In genomic region chrX:124018031-124018430, GRCh38 we compare ENCODE assay signal across 12 cellular contexts. TPM values are rescaled to one million over a fixed set of nuclear protein-coding genes. Genes with fewer than 3 reads are reported as not detected.
A peak's percentile ranks its signal among the peaks of the same experiment; 100 is the strongest.
DNase-seq lines count a peak whose midpoint lies in the region; ATAC-seq, FAIRE-seq and TF ChIP-seq lines count a peak whose summit lies in the region.
"Had no signal": no experiment of that assay in that cellular context is flagged by ENCODE, and none has a peak within 500 bp of the region (broad histone marks: within the 10 kb centered on the region; RNA-seq: fewer than 3 reads in every experiment).

No MANE protein-coding gene starts in this region.

- no peak overlapping the region for H2AFZ ChIP-seq in endothelial cell of umbilical vein (ENCODE audit: low read depth, low read length)

- no peak overlapping the region for H3K9ac ChIP-seq in endothelial cell of umbilical vein (replicated peaks; ENCODE audit: extremely low read depth, insufficient read depth, low read length)

- POLR2A ChIA-PET in CD8-positive, alpha-beta memory T cell (lab: Charles Lee): interaction anchor here (0.7 to 1.4 kb wide), 2 partner anchors 33 to 58 kb away, joined by 3 to 4 read pairs; no protein-coding TSS in a partner anchor
- POLR2A ChIA-PET in endothelial cell of umbilical vein (lab: Charles Lee): no interaction called here

- H3K27ac ChIP-seq in CD8-positive, alpha-beta memory T cell (ENCODE audit: low read depth, low read length): no peak overlapping the region
- no peak overlapping the region for H3K27ac ChIP-seq in endothelial cell of umbilical vein (ENCODE audit: insufficient read depth, low read depth, low read length)
- H3K27ac ChIP-seq: esophagus muscularis mucosa, SK-N-MC had no signal

- no peak for ATAC-seq in HG02798 (IDR thresholded peaks at IDR 0.05; ENCODE audit: poor library complexity, unreplicated experiment)
- ATAC-seq in GM18505 (IDR thresholded peaks at IDR 0.05; ENCODE audit: unreplicated experiment): no peak
- ATAC-seq: activated CD4-positive, CD25-positive, alpha-beta regulatory T cell treated with anti-CD3 and anti-CD28 coated beads, Interleukin-2, amount 50 U/mL, for 24 hours had no signal

- H4K20me1 ChIP-seq in endothelial cell of umbilical vein (replicated peaks; ENCODE audit: control insufficient read depth, extremely low read depth, insufficient read depth, low read length): no peaks in the 10 kb centered on the region

- no peaks in the 10 kb centered on the region for H3K9me3 Mint-ChIP-seq in CD8-positive, alpha-beta memory T cell

- H3K27ac Mint-ChIP-seq in CD8-positive, alpha-beta memory T cell: peak overlapping the region in 6 of 8 donors; percentile 37 to 81 (median 41)

- no peak overlapping the region for H3K4me3 Mint-ChIP-seq in CD8-positive, alpha-beta memory T cell

- TF ChIP-seq CTCF in NB4 (IDR thresholded peaks at IDR 0.05; ENCODE audit: low read depth, low read length) (no peak), endothelial cell of umbilical vein (IDR thresholded peaks at IDR 0.05; ENCODE audit: extremely low read depth in 1 of 2, insufficient read depth in 1 of 2, low read depth in 1 of 2, low read length in 2 of 2) (no peak)

- H3K9me3 ChIP-seq in CD8-positive, alpha-beta memory T cell (ENCODE audit: low read length): no peaks in the 10 kb centered on the region
- no peaks in the 10 kb centered on the region for H3K9me3 ChIP-seq in endothelial cell of umbilical vein (replicated peaks; ENCODE audit: control insufficient read depth, insufficient read depth, low read length)
- H3K9me3 ChIP-seq: esophagus muscularis mucosa had no signal

- CTCF ChIA-PET in CD8-positive, alpha-beta memory T cell (lab: Charles Lee): interaction anchor here (1.1 kb wide), 1 partner anchor 58 kb away, joined by 3 read pairs; no protein-coding TSS in a partner anchor
- CTCF ChIA-PET in endothelial cell of umbilical vein (lab: Charles Lee): interaction anchor here (1.2 to 2.2 kb wide), 6 partner anchors 25 to 240 kb away, joined by 4 to 16 read pairs (median 8); no protein-coding TSS in a partner anchor

- H3K4me3 ChIP-seq in CD8-positive, alpha-beta memory T cell (ENCODE audit: low read length): no peak overlapping the region
- H3K4me3 ChIP-seq in NB4 (ENCODE audit: low read depth, low read length) (no peak overlapping the region), endothelial cell of umbilical vein (replicated peaks in 1 of 3; ENCODE audit: insufficient read depth in 1 of 3, low read depth in 1 of 3, low read length in 3 of 3) (no peak overlapping the region)
- H3K4me3 ChIP-seq: esophagus muscularis mucosa, SK-N-MC had no signal

- H3K9me1 ChIP-seq in endothelial cell of umbilical vein (replicated peaks; ENCODE audit: control insufficient read depth, extremely low read depth, insufficient read depth, low read length): no peaks in the 10 kb centered on the region

- H3K4me1 Mint-ChIP-seq in CD8-positive, alpha-beta memory T cell: peaks cover 39 to 69% (median 65%) of the 10 kb centered on the region in 3 donors

- BruUV-seq in endothelial cell of umbilical vein (replicated peaks; lab: Mats Ljungman, UMichigan): no TSS peak

- peaks cover 0 to 7% (median under 1%) of the 10 kb centered on the region in 3 donors for H3K36me3 Mint-ChIP-seq in CD8-positive, alpha-beta memory T cell

- H3K36me3 ChIP-seq in CD8-positive, alpha-beta memory T cell (ENCODE audit: insufficient read depth, low read length): no peaks in the 10 kb centered on the region
- H3K36me3 ChIP-seq in endothelial cell of umbilical vein (ENCODE audit: control insufficient read depth in 2 of 2, extremely low read depth in 1 of 2, insufficient read depth in 2 of 2, low read length in 2 of 2): no peaks in the 10 kb centered on the region
- H3K36me3 ChIP-seq: esophagus muscularis mucosa had no signal

- H3K27me3 Mint-ChIP-seq in CD8-positive, alpha-beta memory T cell: peaks cover 0 to 2% of the 10 kb centered on the region in 2 donors

- DNase-seq in CD8-positive, alpha-beta memory T cell: peak in 2 of 5 donors; percentile 1 to 16
- DNase-seq in NB4 (ENCODE audit: low read depth) (peak; percentile 7), endothelial cell of umbilical vein (ENCODE audit: low read depth, low spot score) (peak; percentile 7), kidney tubule cell (ENCODE audit: low spot score) (no peak)
- no peak for DNase-seq in stimulated activated naive CD4-positive, alpha-beta T cell treated with Interleukin-2 at 50 U/mL for 16 hours (lab: John Stamatoyannopoulos, UW)
- DNase-seq: NCI-H1048 had no signal

- H3K4me2 ChIP-seq in endothelial cell of umbilical vein (ENCODE audit: insufficient read depth, low read length): no peak overlapping the region

- no peaks in the 10 kb centered on the region for H3K27me3 ChIP-seq in CD8-positive, alpha-beta memory T cell (ENCODE audit: insufficient read depth, low read length, poor library complexity, severe bottlenecking)
- H3K27me3 ChIP-seq in endothelial cell of umbilical vein (ENCODE audit: control insufficient read depth in 2 of 2, insufficient read depth in 2 of 2, low read length in 2 of 2): no peaks in the 10 kb centered on the region
- H3K27me3 ChIP-seq: esophagus muscularis mucosa had no signal

- peaks cover 72% of the 10 kb centered on the region for H3K79me2 ChIP-seq in endothelial cell of umbilical vein (ENCODE audit: control insufficient read depth, insufficient read depth, low read length)

- dilution Hi-C loops in endothelial cell of umbilical vein (cut with MboI; ENCODE audit: extremely low pct_ligation_motif_present, low sequenced_read_pairs): no loop called here

- intact Hi-C loops in endothelial cell of umbilical vein (cut with micrococcal nuclease): loop anchor here (1.0 kb wide), 1 partner anchor 58 kb away; no protein-coding TSS in a partner anchor

- TF ChIP-seq POLR2A in NB4 (IDR thresholded peaks at IDR 0.05; ENCODE audit: extremely low read depth, insufficient read length): no peak
- no peak for TF ChIP-seq POLR2A in endothelial cell of umbilical vein (IDR thresholded peaks at IDR 0.05; ENCODE audit: low read depth, low read length)
- TF ChIP-seq POLR2A in GM18505 (IDR thresholded peaks at IDR 0.05; ENCODE audit: borderline replicate concordance, extremely low read depth, insufficient read depth, insufficient read length): no peak

- peak; percentile 98 for FAIRE-seq in A204.1 (lab: Jason Lieb, UNC)
- no peak for FAIRE-seq in endothelial cell of umbilical vein (lab: Jason Lieb, UNC)

- peaks cover 12% of the 10 kb centered on the region for H3K4me1 ChIP-seq in CD8-positive, alpha-beta memory T cell (ENCODE audit: insufficient read depth, low read length)
- H3K4me1 ChIP-seq in endothelial cell of umbilical vein (ENCODE audit: control insufficient read depth, extremely low read depth, insufficient read depth, low read length): peaks cover 7% of the 10 kb centered on the region

TF ChIP-seq in endothelial cell of umbilical vein, 7 proteins besides CTCF, POLR2A, EP300 and RAD21:
- no peak for TF ChIP-seq POLR2AphosphoS5 (IDR thresholded peaks at IDR 0.05; ENCODE audit: insufficient read depth, low read depth, low read length)
- no peak for TF ChIP-seq GATA2 (IDR thresholded peaks at IDR 0.05; ENCODE audit: insufficient read depth, insufficient read length, low read depth, low read length)
- no peak for TF ChIP-seq MAX (IDR thresholded peaks at IDR 0.05; ENCODE audit: insufficient read depth, insufficient read length)
- no peak for TF ChIP-seq EZH2 (IDR thresholded peaks at IDR 0.05; ENCODE audit: borderline replicate concordance, low read depth, low read length, severe bottlenecking)
- no peak for TF ChIP-seq MYC (IDR thresholded peaks at IDR 0.05; ENCODE audit: low read depth, low read length)
- TF ChIP-seq FOS (IDR thresholded peaks at IDR 0.05; ENCODE audit: borderline replicate concordance, insufficient read depth, low read length): no peak
- TF ChIP-seq JUN (IDR thresholded peaks at IDR 0.05; ENCODE audit: borderline replicate concordance, insufficient read depth, insufficient read length, low read depth): no peak

RNA-seq across cellular contexts. Expression of gene STAG2, which starts 56.5 kb away (rescaled TPM):
- 100 to 1,000 TPM; 116 to 122 TPM for total RNA-seq in CD8-positive, alpha-beta memory T cell
- 62.0 TPM for polyA plus RNA-seq in CD8-positive, alpha-beta memory T cell
- 52.3 and 55.9 TPM in 2 replicates for total RNA-seq in endothelial cell of umbilical vein
- 9.1 and 12.7 TPM in 2 replicates for polyA plus RNA-seq in endothelial cell of umbilical vein
- 16.6 and 19.3 TPM in 2 replicates for polyA plus RNA-seq in endothelial cell of umbilical vein (2011; cell fraction: cytosol; rRNA removed)
- polyA plus RNA-seq in endothelial cell of umbilical vein (2011; cell fraction: nucleus; rRNA removed): 27.9 and 34.3 TPM in 2 replicates
- 35.5 and 42.7 TPM in 2 replicates for polyA plus RNA-seq in endothelial cell of umbilical vein (2012)
- polyA minus RNA-seq in endothelial cell of umbilical vein: 48.8 and 54.9 TPM in 2 replicates
- polyA minus RNA-seq in endothelial cell of umbilical vein (2011; cell fraction: cytosol; rRNA and poly(A)+ RNA removed): 87.5 TPM
- polyA minus RNA-seq in endothelial cell of umbilical vein (2011; cell fraction: nucleus; rRNA and poly(A)+ RNA removed): 45.0 and 57.8 TPM in 2 replicates

Comparison
In these comparisons a context has a peak if more than half of its experiments do, and no peak if none do; other contexts are left out.
1. DNase-seq: peak in NB4 (single experiment) and endothelial cell of umbilical vein (single experiment); none in stimulated activated naive CD4-positive, alpha-beta T cell treated with Interleukin-2 at 50 U/mL for 16 hours (single experiment) and kidney tubule cell (single experiment).